In genomic region chr10:43090664-43091063, GRCh38 we compare ENCODE assay signal across 2 cellular contexts.
TF ChIP-seq lines count a peak whose summit lies in the region.

No MANE protein-coding gene starts in this region.

TF ChIP-seq in HCT116, 20 proteins besides CTCF, POLR2A, EP300 and RAD21:
- TF ChIP-seq MAX (IDR thresholded peaks at IDR 0.05) (no peak), CBX3 (IDR thresholded peaks at IDR 0.05; ENCODE audit: low read depth) (no peak), ATF3 (IDR thresholded peaks at IDR 0.05) (no peak), ZNF274 (IDR thresholded peaks at IDR 0.05; ENCODE audit: low read depth, low read length) (no peak), SRF (IDR thresholded peaks at IDR 0.05; ENCODE audit: low read depth) (no peak), EGR1 (IDR thresholded peaks at IDR 0.05; ENCODE audit: low read depth) (no peak), POLR2AphosphoS5 (IDR thresholded peaks at IDR 0.05; ENCODE audit: low read depth, low read length) (no peak), SIN3A (IDR thresholded peaks at IDR 0.05; ENCODE audit: low read depth) (no peak), CEBPB (IDR thresholded peaks at IDR 0.05; ENCODE audit: low read depth) (no peak)

TF ChIP-seq in H1, 55 proteins besides CTCF, POLR2A, EP300 and RAD21:
- TF ChIP-seq, protein P1, sequence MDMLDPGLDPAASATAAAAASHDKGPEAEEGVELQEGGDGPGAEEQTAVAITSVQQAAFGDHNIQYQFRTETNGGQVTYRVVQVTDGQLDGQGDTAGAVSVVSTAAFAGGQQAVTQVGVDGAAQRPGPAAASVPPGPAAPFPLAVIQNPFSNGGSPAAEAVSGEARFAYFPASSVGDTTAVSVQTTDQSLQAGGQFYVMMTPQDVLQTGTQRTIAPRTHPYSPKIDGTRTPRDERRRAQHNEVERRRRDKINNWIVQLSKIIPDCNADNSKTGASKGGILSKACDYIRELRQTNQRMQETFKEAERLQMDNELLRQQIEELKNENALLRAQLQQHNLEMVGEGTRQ (IDR thresholded peaks at IDR 0.05; ENCODE audit: low read length): no peak
- TF ChIP-seq BRCA1 (IDR thresholded peaks at IDR 0.05; ENCODE audit: low read depth, low read length): no peak
- no peak for TF ChIP-seq CEBPB (IDR thresholded peaks at IDR 0.05; ENCODE audit: low read depth, low read length)
- TF ChIP-seq NRF1 (IDR thresholded peaks at IDR 0.05; ENCODE audit: low read depth, low read length): no peak
- no peak for TF ChIP-seq EZH2 (IDR thresholded peaks at IDR 0.05; ENCODE audit: low read depth, low read length, severe bottlenecking)
- no peak for TF ChIP-seq JUND (IDR thresholded peaks at IDR 0.05; ENCODE audit: low read length)
- TF ChIP-seq ASH2L (IDR thresholded peaks at IDR 0.05; ENCODE audit: low read length): no peak
- TF ChIP-seq GTF2F1 (IDR thresholded peaks at IDR 0.05; ENCODE audit: borderline replicate concordance, low read depth, low read length): no peak
- no peak for TF ChIP-seq KDM1A (IDR thresholded peaks at IDR 0.05; ENCODE audit: borderline replicate concordance, low read length)
